Comparison of ENCODE assay signal across 31 cellular contexts in the genomic region with DNA sequence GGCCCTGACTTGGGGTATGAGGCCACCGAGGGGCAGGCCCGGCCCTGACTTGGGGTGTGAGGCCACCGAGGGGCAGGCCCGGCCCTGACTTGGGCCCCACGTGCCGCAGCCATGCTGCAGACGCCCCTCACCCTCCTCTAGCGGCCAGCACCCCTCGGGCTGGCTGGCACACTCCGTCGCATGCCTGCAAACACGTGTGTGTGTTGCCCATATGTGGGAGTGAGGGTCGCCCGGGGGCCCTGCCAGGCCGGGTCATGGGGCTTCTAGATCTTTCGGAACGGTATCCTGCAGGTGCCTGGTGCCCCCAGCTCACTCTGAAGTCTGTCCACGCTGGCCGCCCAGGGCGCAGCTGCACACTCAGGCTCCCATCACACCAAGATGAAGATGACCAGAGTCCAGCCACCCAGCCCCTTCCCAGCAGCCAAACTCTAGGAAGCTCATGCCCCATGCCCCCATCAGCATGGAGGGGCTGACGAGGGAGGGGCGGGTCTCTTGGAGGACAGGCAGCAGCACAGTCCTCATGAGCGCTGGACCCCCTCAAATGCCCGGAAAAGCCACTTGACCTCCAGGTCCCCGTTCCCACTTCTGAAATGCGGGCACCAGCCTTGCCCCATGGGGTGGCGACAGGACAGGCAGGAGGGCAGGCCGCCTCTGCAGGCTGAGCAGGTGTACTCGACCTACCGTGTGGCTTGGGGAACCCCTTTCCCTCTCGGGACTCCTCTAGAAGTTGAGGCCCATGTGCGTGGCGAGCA. TPM values are rescaled to one million over a fixed set of nuclear protein-coding genes. Genes with fewer than 3 reads are reported as not detected.
"Had no signal": no experiment of that assay in that cellular context is flagged by ENCODE, and none has a peak within 500 bp of the region (broad histone marks: within the 10 kb centered on the region; RNA-seq: fewer than 3 reads in every experiment).

No MANE protein-coding gene starts in this region.

- H3K36me3 ChIP-seq: cardiac muscle cell had no signal

- H3K9me3 ChIP-seq: MG63, Peyer's patch had no signal

- DNase-seq: activated CD4-positive, alpha-beta T cell treated with anti-CD3 and anti-CD28 coated beads, Interleukin-2, amount 10 ng/mL, durations not matched to agents 24 days and 14 days; activated CD4-positive, alpha-beta T cell treated with anti-CD3 and anti-CD28 coated beads, Interleukin-2, amount 50 U/mL, for 4 hours; activated CD8-positive, alpha-beta T cell treated with anti-CD3 and anti-CD28 coated beads for 36 hours; activated gamma-delta T cell; activated naive CD4-positive, alpha-beta T cell treated with Interleukin-2 at 50 U/mL for 16 hours; activated T-cell treated with anti-CD3 and anti-CD28 coated beads, Interleukin-2, amount 50 U/mL, for 1 hour; activated T-cell treated with anti-CD3 and anti-CD28 coated beads, Interleukin-2, amount 50 U/mL, for 72 hours; amniotic stem cell; aorta; brain microvascular endothelial cell; Karpas-422; KBM-7; MG63; NCI-H1048; NCI-H1436 treated with DMSO at 0.1 percent for 48 hours; NCI-H1694 treated with DMSO at 0.1 percent for 48 hours; NCI-H2029; NCI-H345; NCI-H524 treated with DMSO at 0.1 percent for 48 hours; PC-3; Peyer's patch; RPMI8226; SIG-M5; SW 1271; T1000 had no signal

- H3K4me3 ChIP-seq: cardiac muscle cell, MG63, Peyer's patch had no signal

- ATAC-seq: activated CD8-positive, alpha-beta T cell treated with anti-CD3 and anti-CD28 coated beads for 36 hours; activated T-cell treated with anti-CD3 and anti-CD28 coated beads, Interleukin-2, amount 50 U/mL, for 72 hours; PC-3; Right ventricle myocardium inferior had no signal

- H3K27me3 ChIP-seq: brain microvascular endothelial cell, cardiac muscle cell, MG63, Peyer's patch had no signal

- H3K27me3 Mint-ChIP-seq: activated CD4-positive, alpha-beta T cell treated with anti-CD3 and anti-CD28 coated beads, Interleukin-2, amount 10 ng/mL, durations not matched to agents 24 days and 14 days; activated CD8-positive, alpha-beta T cell treated with anti-CD3 and anti-CD28 coated beads for 36 hours; activated naive CD8-positive, alpha-beta T cell; central memory CD8-positive, alpha-beta T cell had no signal

- H3K4me3 Mint-ChIP-seq: activated CD4-positive, alpha-beta T cell treated with anti-CD3 and anti-CD28 coated beads, Interleukin-2, amount 10 ng/mL, durations not matched to agents 24 days and 14 days; activated CD8-positive, alpha-beta T cell treated with anti-CD3 and anti-CD28 coated beads for 36 hours; activated naive CD8-positive, alpha-beta T cell; activated T-cell treated with anti-CD3 and anti-CD28 coated beads, Interleukin-2, amount 50 U/mL, for 72 hours; central memory CD8-positive, alpha-beta T cell had no signal

- H3K36me3 Mint-ChIP-seq: activated naive CD8-positive, alpha-beta T cell had no signal

- H3K27ac ChIP-seq: brain microvascular endothelial cell, cardiac muscle cell, Peyer's patch had no signal

- H3K9me3 Mint-ChIP-seq: activated CD4-positive, alpha-beta T cell treated with anti-CD3 and anti-CD28 coated beads, Interleukin-2, amount 10 ng/mL, durations not matched to agents 24 days and 14 days; activated CD8-positive, alpha-beta T cell treated with anti-CD3 and anti-CD28 coated beads for 36 hours; activated T-cell treated with anti-CD3 and anti-CD28 coated beads, Interleukin-2, amount 50 U/mL, for 72 hours; activated T-helper 2 cell treated with anti-CD3 and anti-CD28 coated beads, Interferon-gamma antibody, Interleukin-2, Interleukin-4, amounts not matched to agents 10 μg/mL and 5 μg/mL and 100 μg/mL, durations not matched to agents 14 hours and 24 hours and 36 hours; central memory CD8-positive, alpha-beta T cell had no signal

- H3K27ac Mint-ChIP-seq: activated CD4-positive, alpha-beta T cell treated with anti-CD3 and anti-CD28 coated beads, Interleukin-2, amount 10 ng/mL, durations not matched to agents 24 days and 14 days; activated CD8-positive, alpha-beta T cell treated with anti-CD3 and anti-CD28 coated beads for 36 hours; activated naive CD8-positive, alpha-beta T cell; activated T-cell treated with anti-CD3 and anti-CD28 coated beads, Interleukin-2, amount 50 U/mL, for 72 hours; activated T-helper 2 cell treated with anti-CD3 and anti-CD28 coated beads, Interferon-gamma antibody, Interleukin-2, Interleukin-4, amounts not matched to agents 10 μg/mL and 5 μg/mL and 100 μg/mL, durations not matched to agents 14 hours and 24 hours and 36 hours had no signal

RNA-seq across cellular contexts. Expression of gene SNAI3, which starts 53.8 kb away (rescaled TPM):
- total RNA-seq: NCI-H460 had no signal
